ENCODE assay signal across 13 cellular contexts in the genomic region with DNA sequence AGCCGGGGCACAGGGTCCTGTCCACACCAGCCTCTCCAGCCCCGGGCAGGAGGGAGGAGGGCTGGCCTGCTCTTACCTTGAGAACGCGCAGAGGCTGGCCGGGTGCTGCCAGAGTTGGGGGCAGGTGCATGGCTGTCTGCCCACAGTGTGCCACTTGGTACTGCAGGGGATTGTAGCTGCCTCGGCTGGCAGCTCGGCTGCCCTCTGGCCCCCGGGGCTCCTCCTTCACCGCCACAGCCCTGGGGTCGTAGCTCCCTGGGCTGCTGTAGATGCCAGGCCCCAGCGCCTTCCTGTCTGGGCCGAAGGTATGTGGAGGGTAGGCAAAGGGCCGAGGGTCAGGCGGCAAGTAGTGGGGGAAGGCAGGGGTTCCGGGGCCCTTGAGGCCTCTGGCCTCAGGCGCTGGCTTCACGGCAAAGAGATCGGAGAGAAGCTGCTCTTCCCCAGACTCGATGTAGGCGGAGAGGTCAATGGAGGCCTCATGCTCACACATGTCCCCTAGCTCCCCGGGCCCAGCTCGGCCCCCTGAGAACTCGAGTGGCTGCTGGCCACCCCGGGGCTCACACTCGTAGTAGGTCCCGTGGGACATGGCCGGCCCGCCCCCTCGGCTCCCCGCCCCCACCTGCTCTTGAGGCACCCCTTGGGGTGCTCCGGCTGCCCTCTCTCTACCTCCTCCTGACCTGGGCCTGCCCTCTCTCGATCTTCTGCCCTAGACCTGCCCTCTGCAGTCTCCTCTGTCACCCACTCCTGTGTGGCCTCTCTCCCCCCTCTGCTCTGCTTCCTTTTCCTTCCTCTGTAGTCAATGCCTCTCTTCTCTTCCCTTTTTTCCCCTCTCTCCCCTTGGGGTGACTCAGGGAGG. TPM values are rescaled to one million over a fixed set of nuclear protein-coding genes. Genes with fewer than 3 reads are reported as not detected.
A peak's percentile ranks its signal among the peaks of the same experiment; 100 is the strongest.
DNase-seq lines count a peak whose midpoint lies in the region; ATAC-seq and TF ChIP-seq lines count a peak whose summit lies in the region.
"Had no signal": no experiment of that assay in that cellular context is flagged by ENCODE, and none has a peak within 500 bp of the region (broad histone marks: within the 10 kb centered on the region; RNA-seq: fewer than 3 reads in every experiment).

Gene CEBPE (minus strand): TSS at position 750 of the 856 bp plus-strand sequence. CDS start 164 bp downstream, at position 586.

- H3K27me3 ChIP-seq in left ventricle myocardium inferior (ENCODE audit: low read depth) = peaks cover 38% of the 10 kb centered on the region
- no peaks in the 10 kb centered on the region for H3K27me3 ChIP-seq in right cardiac atrium (ENCODE audit: control insufficient read depth, insufficient read depth)
- H3K27me3 ChIP-seq in transverse colon = peaks cover 5% of the 10 kb centered on the region

- TF ChIP-seq POLR2A in transverse colon (IDR thresholded peaks at IDR 0.05) = no peak

- H3K4me3 ChIP-seq in left ventricle myocardium inferior (no peak within 1 kb of the TSS), right cardiac atrium (ENCODE audit: low read length) (no peak within 1 kb of the TSS), transverse colon (no peak within 1 kb of the TSS)

- H3K36me3 Mint-ChIP-seq in endothelial cell (ENCODE audit: low read depth, unreplicated experiment) = peaks cover 8% of the 10 kb centered on the region

- TF ChIP-seq CTCF in left ventricle myocardium inferior (IDR thresholded peaks at IDR 0.05; ENCODE audit: borderline replicate concordance) (no peak), endothelial cell (IDR thresholded peaks at IDR 0.05; ENCODE audit: unreplicated experiment) (no peak), transverse colon (IDR thresholded peaks at IDR 0.05) (no peak)

- ATAC-seq in right cardiac atrium (no peak), GM21529 (IDR thresholded peaks at IDR 0.05; ENCODE audit: unreplicated experiment) (no peak), HG03108 (IDR thresholded peaks at IDR 0.05; ENCODE audit: unreplicated experiment) (no peak)

- H3K4me1 ChIP-seq in left ventricle myocardium inferior (peaks cover 21% of the 10 kb centered on the region), right cardiac atrium (ENCODE audit: control insufficient read depth, insufficient read depth, low read length) (no peaks in the 10 kb centered on the region), transverse colon (peaks cover 0 to 20% (median 5%) of the 10 kb centered on the region in 4 donors)

- intact Hi-C loops in left ventricle myocardium inferior (cut with micrococcal nuclease) (no loop called here), right cardiac atrium (cut with DNase I) (no loop called here), transverse colon (cut with DNase I; ENCODE audit: low total_unique reads) (no loop called here)

- peak within 1 kb of the TSS; percentile 66 for H3K4me3 Mint-ChIP-seq in endothelial cell (ENCODE audit: unreplicated experiment)

- H3K9me3 ChIP-seq in left ventricle myocardium inferior (replicated peaks) (no peaks in the 10 kb centered on the region), right cardiac atrium (ENCODE audit: control insufficient read depth, low read length) (no peaks in the 10 kb centered on the region), transverse colon (no peaks in the 10 kb centered on the region)

- no peaks in the 10 kb centered on the region for H3K36me3 ChIP-seq in left ventricle myocardium inferior
- H3K36me3 ChIP-seq in transverse colon = no peaks in the 10 kb centered on the region

- WGBS in right cardiac atrium = 77% methylated on average over 32 of the region's 32 CpGs
- 73 to 83% methylated on average over 3 to 29 of the region's 32 CpGs for WGBS in transverse colon (ENCODE audit: low coverage in 1 of 2), 2 donors

- H3K9me3 Mint-ChIP-seq in endothelial cell (ENCODE audit: unreplicated experiment) = no peaks in the 10 kb centered on the region

- H3K27ac ChIP-seq in left ventricle myocardium inferior (replicated peaks) (peak within 1 kb of the TSS; percentile 18), right cardiac atrium (ENCODE audit: low read length) (no peak within 1 kb of the TSS), transverse colon (peak within 1 kb of the TSS in 3 of 4 donors; percentile 1 to 34 (median 26))

- H3K27me3 Mint-ChIP-seq in endothelial cell (ENCODE audit: unreplicated experiment) = peaks cover 10% of the 10 kb centered on the region

- TF ChIP-seq EP300 in transverse colon (IDR thresholded peaks at IDR 0.05; ENCODE audit: low read depth) = no peak

- H3K27ac Mint-ChIP-seq in endothelial cell (ENCODE audit: unreplicated experiment) = peak within 1 kb of the TSS; percentile 49

- H3K4me1 Mint-ChIP-seq in endothelial cell (ENCODE audit: unreplicated experiment) = peaks cover 41% of the 10 kb centered on the region

- DNase-seq in left ventricle myocardium inferior = no peak
- DNase-seq in right cardiac atrium = no peak
- peak; percentile 86 for DNase-seq in SIG-M5 treated with dmso at 0.1 percent for 504 hours (lab: John Stamatoyannopoulos, UW; ENCODE audit: unreplicated experiment)
- no peak for DNase-seq in endothelial cell (ENCODE audit: low spot score)
- DNase-seq in transverse colon = no peak
- no peak for DNase-seq in kidney glomerular epithelial cell (lab: John Stamatoyannopoulos, UW)
- DNase-seq: activated CD4-positive, CD25-positive, alpha-beta regulatory T cell treated with anti-CD3 and anti-CD28 coated beads, Interleukin-2, amount 50 U/mL, for 72 hours; anterior cingulate cortex; mesenchymal stem cell had no signal

- in situ Hi-C loops in transverse colon (cut with MboI; ENCODE audit: low pct_ligation_motif_present in 1 of 4, low pct_unique_long_range_greater_than_20kb in 1 of 4, low sequenced_read_pairs in 3 of 4) = loop anchor here in 3 of 4 donors (25.0 kb wide), 1 partner anchor 169 kb away; the partner anchor contains the start of gene HOMEZ (in 3 of the 3)

RNA-seq across cellular contexts. Expression of gene CEBPE, which starts in this region (rescaled TPM):
- not detected for total RNA-seq in left ventricle myocardium inferior
- total RNA-seq in right cardiac atrium = not detected
- polyA plus RNA-seq in right cardiac atrium = not detected
- not detected for total RNA-seq in endothelial cell (ENCODE audit: unreplicated experiment)
- total RNA-seq in transverse colon = not detected
- total RNA-seq: renal cortical epithelial cell, ureter had no signal
